Comparison of ENCODE assay signal across 13 cellular contexts in genomic region chr13:33004454-33004853, GRCh38. TPM values are rescaled to one million over a fixed set of nuclear protein-coding genes. Genes with fewer than 3 reads are reported as not detected.
DNase-seq lines count a peak whose midpoint lies in the region; ATAC-seq and TF ChIP-seq lines count a peak whose summit lies in the region.
"Had no signal": no experiment of that assay in that cellular context is flagged by ENCODE, and none has a peak within 500 bp of the region (broad histone marks: within the 10 kb centered on the region; RNA-seq: fewer than 3 reads in every experiment).

No MANE protein-coding gene starts in this region.

- peaks cover 7% of the 10 kb centered on the region for H3K9me3 Mint-ChIP-seq in activated CD8-positive, alpha-beta memory T cell treated with anti-CD3 and anti-CD28 coated beads, Interleukin-2, amount 10 ng/mL, durations not matched to agents 7 days and 5 days (ENCODE audit: low read depth)

- intact Hi-C loops in heart right ventricle (cut with DNase I) (loop anchor here in 1 of 10 donors (10.0 kb wide), 1 partner anchor 60 kb away; no protein-coding TSS in a partner anchor), psoas muscle (cut with DNase I) (no loop called here)

- no peak overlapping the region for H3K4me3 Mint-ChIP-seq in activated CD8-positive, alpha-beta memory T cell treated with anti-CD3 and anti-CD28 coated beads, Interleukin-2, amount 10 ng/mL, durations not matched to agents 7 days and 5 days
- H3K4me3 Mint-ChIP-seq: activated naive CD8-positive, alpha-beta T cell treated with anti-CD3 and anti-CD28 coated beads, Interleukin-2, amount 50 U/mL, for 24 hours; stimulated activated naive CD8-positive, alpha-beta T cell treated with anti-CD3 and anti-CD28 coated beads, Interleukin-15, Interleukin-2, amounts not matched to agents 100 ng/mL and 50 ng/mL, for 24 hours had no signal

- CTCF ChIA-PET in activated CD8-positive, alpha-beta memory T cell treated with anti-CD3 and anti-CD28 coated beads, Interleukin-2, amount 10 ng/mL, durations not matched to agents 7 days and 5 days (lab: Charles Lee) = no interaction called here

- peaks cover 6% of the 10 kb centered on the region for H3K4me1 Mint-ChIP-seq in activated CD8-positive, alpha-beta memory T cell treated with anti-CD3 and anti-CD28 coated beads, Interleukin-2, amount 10 ng/mL, durations not matched to agents 7 days and 5 days
- H3K4me1 Mint-ChIP-seq: activated naive CD8-positive, alpha-beta T cell treated with anti-CD3 and anti-CD28 coated beads, Interleukin-2, amount 50 U/mL, for 24 hours had no signal

- peaks cover 0 to 19% (median 12%) of the 10 kb centered on the region in 11 donors for H3K9me3 ChIP-seq in heart right ventricle
- peaks cover 11% of the 10 kb centered on the region for H3K9me3 ChIP-seq in psoas muscle

- H3K4me3 ChIP-seq in heart right ventricle (no peak overlapping the region), psoas muscle (no peak overlapping the region)

- H3K27ac ChIP-seq in heart right ventricle (peak overlapping the region; percentile 39 to 84 (median 60)), psoas muscle (peak overlapping the region; percentile 56)

- H3K36me3 Mint-ChIP-seq in activated CD8-positive, alpha-beta memory T cell treated with anti-CD3 and anti-CD28 coated beads, Interleukin-2, amount 10 ng/mL, durations not matched to agents 7 days and 5 days = no peaks in the 10 kb centered on the region

- 30 to 41% methylated on average over 3 of the region's 3 CpGs for WGBS in heart right ventricle, 2 donors
- WGBS in psoas muscle, 3 donors = 2 to 11% (median 7%) methylated on average over 3 of the region's 3 CpGs

- no peaks in the 10 kb centered on the region for H3K36me3 ChIP-seq in heart right ventricle
- H3K36me3 ChIP-seq in psoas muscle (ENCODE audit: insufficient read depth in 1 of 2, low read depth in 1 of 2) = no peaks in the 10 kb centered on the region

- H3K27me3 ChIP-seq in heart right ventricle (no peaks in the 10 kb centered on the region), psoas muscle (ENCODE audit: insufficient read depth in 3 of 3, low read length in 2 of 3) (no peaks in the 10 kb centered on the region)

- TF ChIP-seq CTCF in heart right ventricle (IDR thresholded peaks at IDR 0.05) (no peak), psoas muscle (IDR thresholded peaks at IDR 0.05) (no peak)

- ATAC-seq in heart right ventricle (peak; percentile 55 to 90 (median 87)), psoas muscle (peak in 3 of 4 donors; percentile 19 to 49 (median 27)), HG03280 (IDR thresholded peaks at IDR 0.05; ENCODE audit: unreplicated experiment) (no peak), GM19467 (IDR thresholded peaks at IDR 0.05; ENCODE audit: unreplicated experiment) (no peak)
- ATAC-seq in activated CD8-positive, alpha-beta memory T cell treated with anti-CD3 and anti-CD28 coated beads, Interleukin-2, amount 10 ng/mL, durations not matched to agents 7 days and 5 days = no peak
- ATAC-seq: activated naive CD8-positive, alpha-beta T cell treated with anti-CD3 and anti-CD28 coated beads, Interleukin-2, amount 50 U/mL, for 24 hours; left colon had no signal

- no peak overlapping the region for H3K27ac Mint-ChIP-seq in activated CD8-positive, alpha-beta memory T cell treated with anti-CD3 and anti-CD28 coated beads, Interleukin-2, amount 10 ng/mL, durations not matched to agents 7 days and 5 days
- H3K27ac Mint-ChIP-seq: activated naive CD8-positive, alpha-beta T cell treated with anti-CD3 and anti-CD28 coated beads, Interleukin-2, amount 50 U/mL, for 24 hours; stimulated activated naive CD8-positive, alpha-beta T cell treated with anti-CD3 and anti-CD28 coated beads, Interleukin-15, Interleukin-2, amounts not matched to agents 100 ng/mL and 50 ng/mL, for 24 hours had no signal

- peaks cover 0 to 33% (median 18%) of the 10 kb centered on the region in 9 donors for H3K4me1 ChIP-seq in heart right ventricle
- no peaks in the 10 kb centered on the region for H3K4me1 ChIP-seq in psoas muscle

- peak; percentile 60 for DNase-seq in DMS153 (lab: John Stamatoyannopoulos, UW)
- peak; percentile 8 for DNase-seq in RPMI7951 (ENCODE audit: low read depth)
- DNase-seq in heart right ventricle = peak; percentile 43 to 68
- DNase-seq in psoas muscle = peak; percentile 45 to 67
- DNase-seq in activated CD8-positive, alpha-beta memory T cell treated with anti-CD3 and anti-CD28 coated beads, Interleukin-2, amount 10 ng/mL, durations not matched to agents 7 days and 5 days = no peak
- no peak for DNase-seq in anterior cingulate cortex (lab: John Stamatoyannopoulos, UW)
- DNase-seq: activated naive CD8-positive, alpha-beta T cell treated with anti-CD3 and anti-CD28 coated beads, Interleukin-2, amount 50 U/mL, for 24 hours; left colon; NCI-H226; SW 1271 had no signal

- H3K27me3 Mint-ChIP-seq in activated CD8-positive, alpha-beta memory T cell treated with anti-CD3 and anti-CD28 coated beads, Interleukin-2, amount 10 ng/mL, durations not matched to agents 7 days and 5 days = peaks cover 54% of the 10 kb centered on the region

RNA-seq across cellular contexts. Expression of gene KL, which starts 11.8 kb away (rescaled TPM):
- not detected in 2 replicates for total RNA-seq in RPMI7951 (2014; rRNA removed; shearing (Covaris generic))
- total RNA-seq in heart right ventricle = 1 to 10 TPM in 9 of 10 donors, under 1 TPM in 1; 0.89 to 2.7 (median 1.5) TPM
- polyA plus RNA-seq in heart right ventricle = under 1 TPM; 0.80 to 0.97 TPM
- 1 to 10 TPM in 3 of 4 donors, under 1 TPM in 1; 0.95 to 1.7 (median 1.3) TPM for total RNA-seq in psoas muscle
- polyA plus RNA-seq in psoas muscle = under 1 TPM; 0.52 to 0.59 (median 0.52) TPM
- total RNA-seq in activated CD8-positive, alpha-beta memory T cell treated with anti-CD3 and anti-CD28 coated beads, Interleukin-2, amount 10 ng/mL, durations not matched to agents 7 days and 5 days = under 1 TPM in 1 of 2 experiments, not detected in 1; 0.23 TPM

Comparison
In these comparisons a context has a peak if more than half of its experiments do, and no peak if none do; other contexts are left out.
1. DNase-seq: peak in DMS153 (single experiment), RPMI7951 (single experiment), heart right ventricle (2 of 2) and psoas muscle (2 of 2); none in activated CD8-positive, alpha-beta memory T cell treated with anti-CD3 and anti-CD28 coated beads, Interleukin-2, amount 10 ng/mL, durations not matched to agents 7 days and 5 days (single experiment) and anterior cingulate cortex (0 of 58).
2. ATAC-seq: peak in heart right ventricle (8 of 8) and psoas muscle (3 of 4); none in activated CD8-positive, alpha-beta memory T cell treated with anti-CD3 and anti-CD28 coated beads, Interleukin-2, amount 10 ng/mL, durations not matched to agents 7 days and 5 days (single experiment), HG03280 (single experiment) and GM19467 (single experiment).